ENCODE assay signal across 22 cellular contexts in genomic region chr15:98331676-98332075, GRCh38.
"Had no signal": no experiment of that assay in that cellular context is flagged by ENCODE, and none has a peak within 500 bp of the region (broad histone marks: within the 10 kb centered on the region; RNA-seq: fewer than 3 reads in every experiment).

No MANE protein-coding gene starts in this region.

- H3K4me3 ChIP-seq: colonic mucosa, coronary artery, dorsolateral prefrontal cortex, esophagus muscularis mucosa, gastrocnemius medialis, gastroesophageal sphincter, heart left ventricle had no signal

- H3K27ac Mint-ChIP-seq: dendritic cell treated with granulocyte-macrophage colony-stimulating factor and Interleukin-4, amounts not matched to agents 40 ng/mL and 50 ng/mL, for 4 days; effector memory CD8-positive, alpha-beta T cell; endodermal cell had no signal

- DNase-seq: colonic mucosa; cortex of kidney; dermis blood vessel endothelial cell; dorsolateral prefrontal cortex; effector CD4-positive, alpha-beta T cell; effector CD8-positive, alpha-beta T cell; effector memory CD4-positive, alpha-beta T cell; effector memory CD8-positive, alpha-beta T cell; endodermal cell; erythroblast; foreskin fibroblast; foreskin keratinocyte; foreskin melanocyte; gastrocnemius medialis; glutamatergic neuron; head of caudate nucleus; heart left ventricle had no signal

- H3K27ac ChIP-seq: colonic mucosa, coronary artery, dorsolateral prefrontal cortex, epithelial cell of prostate, esophagus muscularis mucosa, foreskin keratinocyte, gastrocnemius medialis, gastroesophageal sphincter, heart left ventricle had no signal

- H3K36me3 ChIP-seq: colonic mucosa, esophagus muscularis mucosa, gastrocnemius medialis, gastroesophageal sphincter, heart left ventricle had no signal

- H3K4me1 ChIP-seq: colonic mucosa, esophagus muscularis mucosa, foreskin keratinocyte, gastrocnemius medialis, gastroesophageal sphincter, heart left ventricle had no signal

- H3K9me3 ChIP-seq: colonic mucosa, esophagus muscularis mucosa, gastrocnemius medialis, gastroesophageal sphincter, heart left ventricle had no signal

- H3K27me3 ChIP-seq: colonic mucosa, esophagus muscularis mucosa, foreskin keratinocyte, gastrocnemius medialis, gastroesophageal sphincter had no signal

- H3K4me3 Mint-ChIP-seq: dendritic cell treated with granulocyte-macrophage colony-stimulating factor and Interleukin-4, amounts not matched to agents 40 ng/mL and 50 ng/mL, for 4 days; effector memory CD8-positive, alpha-beta T cell; endodermal cell had no signal

- H3K4me1 Mint-ChIP-seq: endodermal cell had no signal

- H3K27me3 Mint-ChIP-seq: dendritic cell treated with granulocyte-macrophage colony-stimulating factor and Interleukin-4, amounts not matched to agents 40 ng/mL and 50 ng/mL, for 4 days had no signal
